Comparison of ENCODE assay signal across 19 cellular contexts in genomic region chr10:51141015-51141414, GRCh38.
"Had no signal": no experiment of that assay in that cellular context is flagged by ENCODE, and none has a peak within 500 bp of the region (broad histone marks: within the 10 kb centered on the region; RNA-seq: fewer than 3 reads in every experiment).

No MANE protein-coding gene starts in this region.

- H3K27me3 Mint-ChIP-seq: activated naive CD8-positive, alpha-beta T cell; stimulated activated naive CD8-positive, alpha-beta T cell treated with anti-CD3 and anti-CD28 coated beads, Interleukin-15, amount 100 ng/mL, for 72 hours; T-helper 17 cell had no signal

- H3K4me1 ChIP-seq: body of pancreas, suprapubic skin had no signal

- H3K27me3 ChIP-seq: body of pancreas, esophagus squamous epithelium, left lung, ovary, suprapubic skin had no signal

- DNase-seq: activated CD4-positive, alpha-beta T cell treated with anti-CD3 and anti-CD28 coated beads, Interleukin-2, amount 50 U/mL, for 4 hours; activated gamma-delta T cell treated with Interleukin-2 at 50 U/mL for 16 hours; amniotic stem cell; body of pancreas; caudate nucleus; effector memory CD8-positive, alpha-beta T cell; esophagus squamous epithelium; hippocampal formation; left lung; ovary; stimulated activated naive CD8-positive, alpha-beta T cell treated with anti-CD3 and anti-CD28 coated beads, Interleukin-15, amount 100 ng/mL, for 72 hours; T-helper 17 cell; trophoblast cell had no signal

- H3K27ac Mint-ChIP-seq: activated naive CD8-positive, alpha-beta T cell; activated T-helper 1 cell treated with anti-CD3 and anti-CD28 coated beads, Interleukin-12 subunit alpha, Interleukin-12 subunit beta, Interleukin-2, Interleukin-4 antibody, amounts not matched to agents 30 ng/mL and 10 ng/mL and 1 ng/mL, durations not matched to agents 14 hours and 24 hours and 36 hours; effector memory CD8-positive, alpha-beta T cell; stimulated activated naive CD8-positive, alpha-beta T cell treated with anti-CD3 and anti-CD28 coated beads, Interleukin-15, amount 100 ng/mL, for 72 hours; T-helper 17 cell had no signal

- H3K4me1 Mint-ChIP-seq: neural crest cell; stimulated activated naive CD8-positive, alpha-beta T cell treated with anti-CD3 and anti-CD28 coated beads, Interleukin-15, amount 100 ng/mL, for 72 hours; T-helper 17 cell had no signal

- H3K36me3 ChIP-seq: esophagus squamous epithelium, left lung, ovary, suprapubic skin had no signal

- H3K4me3 Mint-ChIP-seq: activated naive CD8-positive, alpha-beta T cell; activated T-helper 1 cell treated with anti-CD3 and anti-CD28 coated beads, Interleukin-12 subunit alpha, Interleukin-12 subunit beta, Interleukin-2, Interleukin-4 antibody, amounts not matched to agents 30 ng/mL and 10 ng/mL and 1 ng/mL, durations not matched to agents 14 hours and 24 hours and 36 hours; effector memory CD8-positive, alpha-beta T cell; neural crest cell; stimulated activated naive CD8-positive, alpha-beta T cell treated with anti-CD3 and anti-CD28 coated beads, Interleukin-15, amount 100 ng/mL, for 72 hours; T-helper 17 cell had no signal

- H3K36me3 Mint-ChIP-seq: activated naive CD8-positive, alpha-beta T cell had no signal

- H3K9me3 ChIP-seq: body of pancreas, esophagus squamous epithelium, left lung, ovary, suprapubic skin had no signal

- H3K27ac ChIP-seq: body of pancreas, esophagus squamous epithelium, left lung, ovary, skin epidermis, suprapubic skin, VCaP had no signal

- H3K4me3 ChIP-seq: body of pancreas, esophagus squamous epithelium, left lung, ovary, skin epidermis, suprapubic skin had no signal

- ATAC-seq: body of pancreas; effector memory CD8-positive, alpha-beta T cell; T-helper 17 cell had no signal

- H3K9me3 Mint-ChIP-seq: activated T-helper 1 cell treated with anti-CD3 and anti-CD28 coated beads, Interleukin-12 subunit alpha, Interleukin-12 subunit beta, Interleukin-2, Interleukin-4 antibody, amounts not matched to agents 30 ng/mL and 10 ng/mL and 1 ng/mL, durations not matched to agents 14 hours and 24 hours and 36 hours; effector memory CD8-positive, alpha-beta T cell; neural crest cell; stimulated activated naive CD8-positive, alpha-beta T cell treated with anti-CD3 and anti-CD28 coated beads, Interleukin-15, amount 100 ng/mL, for 72 hours had no signal
